In the genomic region with DNA sequence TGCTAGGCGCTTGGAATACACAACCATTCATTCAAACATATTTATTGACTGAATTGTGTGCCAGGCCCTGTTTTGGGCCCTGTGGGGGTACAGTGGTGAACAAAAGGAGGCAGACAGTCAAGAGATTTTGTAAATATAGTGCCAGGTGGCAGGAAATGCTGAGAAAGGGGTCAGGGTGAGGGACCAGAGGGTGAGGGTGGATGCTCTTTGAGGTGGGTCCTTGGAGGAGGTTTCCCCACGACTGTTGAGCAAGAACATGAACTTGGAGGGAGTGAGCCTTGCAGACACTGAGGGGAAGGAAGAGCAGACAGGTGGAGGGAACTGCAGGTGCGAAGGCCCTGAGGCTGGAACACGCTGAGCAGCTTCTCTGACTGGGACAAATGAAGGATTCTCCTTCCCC, we compare ENCODE assay signal across 11 cellular contexts. TPM values are rescaled to one million over a fixed set of nuclear protein-coding genes. Genes with fewer than 3 reads are reported as not detected.
DNase-seq lines count a peak whose midpoint lies in the region; ATAC-seq, FAIRE-seq and TF ChIP-seq lines count a peak whose summit lies in the region.
"Had no signal": no experiment of that assay in that cellular context is flagged by ENCODE, and none has a peak within 500 bp of the region (broad histone marks: within the 10 kb centered on the region; RNA-seq: fewer than 3 reads in every experiment).

No MANE protein-coding gene starts in this region.

- no peak for FAIRE-seq in small intestine (lab: Jason Lieb, UNC)

- 67 to 72% (median 70%) methylated on average over 4 of the region's 4 CpGs for WGBS in small intestine, 3 donors

- H3K9ac ChIP-seq in OCI-LY3 (ENCODE audit: low read length) = no peak overlapping the region

- H3K36me3 ChIP-seq in OCI-LY3 (replicated peaks; ENCODE audit: low read depth, low read length) (no peaks in the 10 kb centered on the region), small intestine (ENCODE audit: control insufficient read depth in 2 of 2, insufficient read depth in 2 of 2, low read length in 2 of 2) (no peaks in the 10 kb centered on the region)
- peaks cover 12% of the 10 kb centered on the region for H3K36me3 ChIP-seq in effector memory CD4-positive, alpha-beta T cell (ENCODE audit: control insufficient read depth, insufficient read depth, low read length)

- H3K9me3 ChIP-seq in OCI-LY3 (ENCODE audit: insufficient read depth, low read length) (no peaks in the 10 kb centered on the region), small intestine (ENCODE audit: control insufficient read depth, low read depth) (no peaks in the 10 kb centered on the region)
- H3K9me3 ChIP-seq in effector memory CD4-positive, alpha-beta T cell (ENCODE audit: control insufficient read depth, low read length) = no peaks in the 10 kb centered on the region

- TF ChIP-seq CTCF in OCI-LY3 (IDR thresholded peaks at IDR 0.05; ENCODE audit: low read depth, low read length) (no peak), GM13976 (IDR thresholded peaks at IDR 0.05; ENCODE audit: borderline replicate concordance, control extremely low read depth, extremely low read depth, insufficient read depth, missing control alignments) (no peak)

- H2AFZ ChIP-seq in OCI-LY3 (ENCODE audit: low read depth, low read length) = no peak overlapping the region

- H3K27me3 ChIP-seq in OCI-LY3 (ENCODE audit: low read depth, low read length) = no peaks in the 10 kb centered on the region
- no peaks in the 10 kb centered on the region for H3K27me3 ChIP-seq in effector memory CD4-positive, alpha-beta T cell (replicated peaks; ENCODE audit: control insufficient read depth, insufficient read depth, low read length, poor library complexity, severe bottlenecking)
- no peaks in the 10 kb centered on the region for H3K27me3 ChIP-seq in small intestine (ENCODE audit: control insufficient read depth in 2 of 2, insufficient read depth in 2 of 2, low read length in 2 of 2)

- H3K4me2 ChIP-seq in OCI-LY3 (ENCODE audit: low read length) = peak overlapping the region; percentile 77

- no peak overlapping the region for H3K27ac ChIP-seq in OCI-LY3 (ENCODE audit: low read length)
- H3K27ac ChIP-seq in effector memory CD4-positive, alpha-beta T cell (ENCODE audit: insufficient read depth, low read length, poor library complexity, severe bottlenecking) = peak overlapping the region; percentile 28
- peak overlapping the region; percentile 86 to 95 for H3K27ac ChIP-seq in small intestine (ENCODE audit: low read depth in 1 of 2, low read length in 1 of 2)

- H3K4me1 ChIP-seq in OCI-LY3 (ENCODE audit: low read length) = peaks cover 46% of the 10 kb centered on the region
- H3K4me1 ChIP-seq in effector memory CD4-positive, alpha-beta T cell (ENCODE audit: control insufficient read depth, insufficient read depth, low read length, poor library complexity, severe bottlenecking) = peaks cover 30% of the 10 kb centered on the region
- H3K4me1 ChIP-seq in small intestine (ENCODE audit: control insufficient read depth in 2 of 2, insufficient read depth in 1 of 2, low read depth in 1 of 2, low read length in 1 of 2) = peaks cover 4 to 12% of the 10 kb centered on the region in 2 donors

- in situ Hi-C loops in GM13976 (cut with MboI; ENCODE audit: low sequenced_read_pairs, unreplicated experiment) = no loop called here

- H3K4me3 ChIP-seq in OCI-LY3 (ENCODE audit: low read length) (no peak overlapping the region), small intestine (ENCODE audit: low read depth in 1 of 2, low read length in 2 of 2) (no peak overlapping the region)
- H3K4me3 ChIP-seq in effector memory CD4-positive, alpha-beta T cell (ENCODE audit: insufficient read depth, low read depth, low read length, poor library complexity, severe bottlenecking) = peak overlapping the region; percentile 12

- no peaks in the 10 kb centered on the region for H4K20me1 ChIP-seq in OCI-LY3 (ENCODE audit: insufficient read depth, low read length)

- no peaks in the 10 kb centered on the region for H3K79me2 ChIP-seq in OCI-LY3 (ENCODE audit: low read length)

- DNase-seq in NOMO-1 treated with DMSO at 0.1 percent for 48 hours (lab: John Stamatoyannopoulos, UW; ENCODE audit: unreplicated experiment) (peak; percentile 34), NOMO-1 treated with dmso at 0.1 percent for 144 hours (lab: John Stamatoyannopoulos, UW; ENCODE audit: unreplicated experiment) (no peak), small intestine (no peak), GM13976 (ENCODE audit: low spot score) (no peak)
- DNase-seq in effector memory CD4-positive, alpha-beta T cell = no peak
- DNase-seq: foreskin melanocyte, Karpas-422, NCI-H82 had no signal

- ATAC-seq in HG02973 (IDR thresholded peaks at IDR 0.05; ENCODE audit: unreplicated experiment) (no peak), HG03108 (IDR thresholded peaks at IDR 0.05; ENCODE audit: unreplicated experiment) (no peak)

RNA-seq across cellular contexts. Expression of gene ODC1, which starts 40.7 kb away (rescaled TPM):
- polyA plus RNA-seq in small intestine = 100 to 1,000 TPM in 1 of 3 donors, 10 to 100 TPM in 2; 12.5 to 109 (median 21.9) TPM
